In genomic region chr6:56999748-57000147, GRCh38 we compare ENCODE assay signal across 3 cellular contexts. TPM values are rescaled to one million over a fixed set of nuclear protein-coding genes. Genes with fewer than 3 reads are reported as not detected.
"Had no signal": no experiment of that assay in that cellular context is flagged by ENCODE, and none has a peak within 500 bp of the region (broad histone marks: within the 10 kb centered on the region; RNA-seq: fewer than 3 reads in every experiment).

No MANE protein-coding gene starts in this region.

RNA-seq across cellular contexts. Expression of gene BEND6, which starts 44.8 kb away (rescaled TPM):
- total RNA-seq: left lobe of liver, lung microvascular endothelial cell had no signal
- polyA plus RNA-seq: naive thymus-derived CD4-positive, alpha-beta T cell had no signal
